In the genomic region with DNA sequence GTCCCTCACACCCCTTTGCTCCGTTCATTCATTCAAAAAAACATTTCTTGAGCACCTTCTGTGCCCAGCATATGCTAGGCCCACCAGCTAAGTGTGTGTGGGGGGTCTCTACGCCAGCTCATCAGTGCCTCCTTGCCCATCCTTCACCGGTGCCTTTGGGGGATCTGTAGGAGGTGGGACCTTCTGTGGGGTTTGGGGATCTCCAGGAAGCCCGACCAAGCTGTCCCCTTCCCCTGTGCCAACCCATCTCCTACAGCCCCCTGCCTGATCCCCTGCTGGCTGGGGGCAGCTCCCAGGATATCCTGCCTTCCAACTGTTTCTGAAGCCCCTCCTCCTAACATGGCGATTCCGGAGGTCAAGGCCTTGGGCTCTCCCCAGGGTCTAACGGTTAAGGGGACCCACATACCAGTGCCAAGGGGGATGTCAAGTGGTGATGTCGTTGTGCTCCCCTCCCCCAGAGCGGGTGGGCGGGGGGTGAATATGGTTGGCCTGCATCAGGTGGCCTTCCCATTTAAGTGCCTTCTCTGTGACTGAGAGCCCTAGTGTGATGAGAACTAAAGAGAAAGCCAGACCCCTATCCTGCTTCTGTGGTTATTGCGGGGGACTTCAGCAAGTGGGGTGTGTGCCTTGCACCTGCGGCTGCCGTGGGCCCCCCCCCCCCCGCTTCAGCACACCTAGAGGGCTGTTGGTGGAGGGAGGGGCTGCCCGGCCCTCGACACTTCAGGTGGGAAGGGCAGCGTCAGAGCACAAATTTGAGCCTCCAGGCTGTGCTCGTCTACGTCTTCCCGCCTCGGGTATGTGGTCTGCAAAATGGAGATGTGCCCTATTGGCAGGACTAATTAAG, we compare ENCODE assay signal across 8 cellular contexts. TPM values are rescaled to one million over a fixed set of nuclear protein-coding genes. Genes with fewer than 3 reads are reported as not detected.
DNase-seq lines count a peak whose midpoint lies in the region; ATAC-seq and TF ChIP-seq lines count a peak whose summit lies in the region.

No MANE protein-coding gene starts in this region.

- 15 to 17% methylated on average over 21 of the region's 21 CpGs for WGBS in esophagus, 2 donors
- WGBS in ovary, 3 donors, result 12 to 14% (median 14%) methylated on average over 21 of the region's 21 CpGs

- intact Hi-C loops in ovary (cut with DNase I), result loop anchor here in 3 of 4 donors (2.0 to 10.0 kb wide), 4 partner anchors 59 to 249 kb away; partner anchors contain the start of genes BCS1L (in 1 of the 3), CNOT9 (in 1 of the 3), USP37 (in 1 of the 3) and ZNF142 (in 1 of the 3)

- H3K9me3 ChIP-seq in SK-N-MC (ENCODE audit: low read depth, low read length), result no peaks in the 10 kb centered on the region
- no peaks in the 10 kb centered on the region for H3K9me3 ChIP-seq in esophagus (ENCODE audit: control insufficient read depth in 2 of 2, insufficient read depth in 1 of 2, low read depth in 1 of 2, low read length in 1 of 2)
- H3K9me3 ChIP-seq in ovary, result no peaks in the 10 kb centered on the region

- TF ChIP-seq POLR2A in ovary (IDR thresholded peaks at IDR 0.05), result no peak

- no peaks in the 10 kb centered on the region for H3K27me3 ChIP-seq in esophagus (ENCODE audit: control insufficient read depth in 1 of 2, insufficient read depth in 2 of 2, low read length in 2 of 2)
- no peaks in the 10 kb centered on the region for H3K27me3 ChIP-seq in ovary

- TF ChIP-seq CTCF in ovary (IDR thresholded peaks at IDR 0.05), result no peak
- TF ChIP-seq CTCF in GM13976 (IDR thresholded peaks at IDR 0.05; ENCODE audit: borderline replicate concordance, control extremely low read depth, extremely low read depth, insufficient read depth, missing control alignments), result no peak

- H3K27ac ChIP-seq in SK-N-MC, result peak overlapping the region; percentile 80
- H3K27ac ChIP-seq in esophagus (ENCODE audit: low read depth in 2 of 2, low read length in 1 of 2), result peak overlapping the region; percentile 86 to 94
- H3K27ac ChIP-seq in ovary, result peak overlapping the region; percentile 23 to 95

- TF ChIP-seq EP300 in ovary (IDR thresholded peaks at IDR 0.05), result no peak

- peak overlapping the region; percentile 65 for H3K9ac ChIP-seq in SK-N-MC (ENCODE audit: insufficient read length)

- H3K4me3 ChIP-seq in GM08714 (ENCODE audit: low read length) (peak overlapping the region; percentile 39; the same call in 1 of the 2 replicates), SK-N-MC (peak overlapping the region; percentile 82), esophagus (ENCODE audit: low read depth in 1 of 2, low read length in 2 of 2) (peak overlapping the region; percentile 1 to 24), ovary (peak overlapping the region; percentile 7)

- ATAC-seq in HG02571 (IDR thresholded peaks at IDR 0.05; ENCODE audit: unreplicated experiment), result peak; percentile 5

- H3K4me1 ChIP-seq in esophagus (ENCODE audit: control insufficient read depth in 2 of 2, insufficient read depth in 2 of 2, low read length in 1 of 2) (peaks cover 0 to 31% of the 10 kb centered on the region in 2 donors), ovary (ENCODE audit: insufficient read depth) (peaks cover 10% of the 10 kb centered on the region)

- in situ Hi-C loops in GM13976 (cut with MboI; ENCODE audit: low sequenced_read_pairs, unreplicated experiment), result loop anchor here (25.0 kb wide), 2 partner anchors 232 to 432 kb away; partner anchors contain the start of gene PRKAG3

- DNase-seq in SK-N-MC (ENCODE audit: low read depth, low spot score), result no peak
- DNase-seq in ovary, result peak; percentile 59 to 75 (median 72)
- DNase-seq in GM13976 (ENCODE audit: low spot score), result no peak
- no peak for DNase-seq in LoVo (ENCODE audit: low spot score)
- DNase-seq in RPMI8226, result no peak

- peaks cover 21% of the 10 kb centered on the region; the same call in 1 of the 2 replicates for H3K36me3 ChIP-seq in SK-N-MC (ENCODE audit: insufficient read depth, low read length)
- peaks cover 9 to 35% of the 10 kb centered on the region in 2 donors for H3K36me3 ChIP-seq in esophagus (ENCODE audit: control insufficient read depth in 2 of 2, insufficient read depth in 2 of 2, low read length in 1 of 2)
- no peaks in the 10 kb centered on the region for H3K36me3 ChIP-seq in ovary

RNA-seq across cellular contexts. Expression of gene CTDSP1, which starts 5.9 kb away (rescaled TPM):
- polyA plus RNA-seq in esophagus, result 10 to 100 TPM; 59.1 to 76.9 TPM
- 100 to 1,000 TPM in 5 of 7 donors, 10 to 100 TPM in 2; 68.8 to 211 (median 159) TPM for total RNA-seq in ovary
- 100 to 1,000 TPM in 1 of 2 donors, 10 to 100 TPM in 1; 38.6 to 135 TPM for polyA plus RNA-seq in ovary

RNA-seq across cellular contexts. Expression of gene VIL1, which starts 13.3 kb away (rescaled TPM):
- under 1 TPM; 0.02 to 0.26 TPM for polyA plus RNA-seq in esophagus
- total RNA-seq in ovary, result 1 to 10 TPM in 1 of 7 donors, under 1 TPM in 1, not detected in 5; 0.38 to 1.3 TPM
- polyA plus RNA-seq in ovary, result under 1 TPM in 1 of 2 donors, not detected in 1; 0.05 TPM

RNA-seq across cellular contexts. Expression of gene SLC11A1, which starts 23.5 kb away (rescaled TPM):
- polyA plus RNA-seq in esophagus (1 to 10 TPM; 1.1 to 1.5 TPM), ovary (1 to 10 TPM in 1 of 2 donors, under 1 TPM in 1; 0.83 to 3.0 TPM)
- 10 to 100 TPM in 3 of 7 donors, 1 to 10 TPM in 4; 1.0 to 28.9 (median 8.7) TPM for total RNA-seq in ovary

RNA-seq across cellular contexts. Expression of gene CATIP, which starts 48.9 kb away (rescaled TPM):
- polyA plus RNA-seq in esophagus (not detected), ovary (under 1 TPM in 1 of 2 donors, not detected in 1; 0.12 TPM)
- total RNA-seq in ovary, result 1 to 10 TPM in 5 of 7 donors, not detected in 2; 1.2 to 9.4 (median 1.4) TPM

Comparison
In these comparisons a context has a peak if more than half of its experiments do, and no peak if none do; other contexts are left out.
1. H3K4me3 ChIP-seq: peak in every context shown above with its lines; median percentile 82 in SK-N-MC; 39 in GM08714; 12 in esophagus; 7 in ovary.
2. DNase-seq: peak in ovary (5 of 5); none in SK-N-MC (single experiment), GM13976 (single experiment), LoVo (single experiment) and RPMI8226 (single experiment).
3. Peak in every context shown above with its lines, with median percentiles within 50 percentile points of each other: H3K27ac ChIP-seq.